In genomic region chr2:198054299-198054698, GRCh38 we compare ENCODE assay signal across 8 cellular contexts.
DNase-seq lines count a peak whose midpoint lies in the region; ATAC-seq and TF ChIP-seq lines count a peak whose summit lies in the region.

No MANE protein-coding gene starts in this region.

- no peak overlapping the region for H3K4me2 ChIP-seq in HCT116 (ENCODE audit: low read length)

- TF ChIP-seq CTCF in GM12875 (IDR thresholded peaks at IDR 0.05; ENCODE audit: borderline replicate concordance, insufficient read depth, low read depth, low read length) (peak; percentile 78), HCT116 (IDR thresholded peaks at IDR 0.05 in 2 of 3, conservative IDR thresholded peaks at IDR 0.05 in 1 of 3; ENCODE audit: borderline replicate concordance in 1 of 3, insufficient read depth in 1 of 3, low read depth in 2 of 3, low read length in 2 of 3) (peak; percentile 20 to 62 (median 59); a peak in 4 of 6 replicates), astrocyte of the spinal cord (IDR thresholded peaks at IDR 0.05; ENCODE audit: low read depth, low read length) (peak; percentile 64), liver (IDR thresholded peaks at IDR 0.05; ENCODE audit: low read depth, low read length, missing input control) (no peak)

- H3K79me2 ChIP-seq in HCT116 (ENCODE audit: insufficient read depth, low read length), result no peaks in the 10 kb centered on the region

- H3K9ac ChIP-seq in HCT116 (ENCODE audit: low read length), result no peak overlapping the region
- no peak overlapping the region for H3K9ac ChIP-seq in liver (ENCODE audit: low read depth in 1 of 2, low read length in 2 of 2)

- H2AFZ ChIP-seq in HCT116 (ENCODE audit: low read depth, low read length, poor library complexity, severe bottlenecking), result no peak overlapping the region

- H3K9me3 ChIP-seq in HCT116 (ENCODE audit: control insufficient read depth in 1 of 2, insufficient read depth in 1 of 2, low read depth in 1 of 2, low read length in 2 of 2), result no peaks in the 10 kb centered on the region
- no peaks in the 10 kb centered on the region for H3K9me3 ChIP-seq in liver (ENCODE audit: control insufficient read depth in 4 of 4, low read length in 3 of 4)

- CTCF ChIA-PET in HCT116 (lab: Charles Lee), result no interaction called here

- H3K36me3 ChIP-seq in HCT116 (ENCODE audit: control insufficient read depth in 1 of 2, insufficient read depth in 2 of 2, low read length in 2 of 2) (no peaks in the 10 kb centered on the region), liver (ENCODE audit: control insufficient read depth in 4 of 4, insufficient read depth in 3 of 4, low read depth in 1 of 4, low read length in 3 of 4) (no peaks in the 10 kb centered on the region)

- H3K4me3 ChIP-seq in GM12875 (ENCODE audit: low read depth, low read length), result no peak overlapping the region
- no peak overlapping the region for H3K4me3 ChIP-seq in HCT116 (replicated peaks in 1 of 2; ENCODE audit: low read depth in 1 of 2, low read length in 2 of 2)
- H3K4me3 ChIP-seq in astrocyte of the spinal cord (ENCODE audit: low read depth, low read length), result no peak overlapping the region
- no peak overlapping the region for H3K4me3 ChIP-seq in liver (ENCODE audit: low read depth in 1 of 3, low read length in 3 of 3)

- intact Hi-C loops in HCT116 (cut with micrococcal nuclease), result loop anchor here (1.0 kb wide), 1 partner anchor 251 kb away; no protein-coding TSS in a partner anchor

- H4K20me1 ChIP-seq in HCT116 (ENCODE audit: insufficient read depth), result no peaks in the 10 kb centered on the region

- H3K9me2 ChIP-seq in HCT116 (ENCODE audit: insufficient read depth), result no peaks in the 10 kb centered on the region

- ATAC-seq in HCT116, result peak; percentile 88

- POLR2A ChIA-PET in HCT116 (lab: Charles Lee), result no interaction called here

- no TSS peak for BruUV-seq in HCT116 (replicated peaks; lab: Mats Ljungman, UMichigan)

- 40% methylated on average over 1 of the region's 1 CpG for WGBS in liver

- RAD21 ChIA-PET in HCT116 (lab: Charles Lee; ENCODE audit: low non-redundant PET in 1 of 2, low total read pairs in 2 of 2, uncharacterized antibody in 2 of 2, unreplicated experiment in 2 of 2), result no interaction called here

- TF ChIP-seq RAD21 in HCT116 (IDR thresholded peaks at IDR 0.05; ENCODE audit: low read depth) (peak; percentile 37; the same call in 1 of the 2 replicates), liver (IDR thresholded peaks at IDR 0.05) (peak; percentile 9 to 53)

- TF ChIP-seq POLR2A in HCT116 (IDR thresholded peaks at IDR 0.05; ENCODE audit: borderline replicate concordance, extremely low read depth, insufficient read depth, insufficient read length), result no peak

- no peak overlapping the region for H3K27ac ChIP-seq in HCT116 (ENCODE audit: low read depth, low read length)
- no peak overlapping the region for H3K27ac ChIP-seq in liver (ENCODE audit: low read depth in 1 of 2, low read length in 2 of 2)

- DNase-seq in HCT116 (ENCODE audit: low read depth, low spot score) (peak; percentile 1), RPMI8226 (peak; percentile 56), astrocyte of the spinal cord (ENCODE audit: low read depth, low spot score) (peak; percentile 47), SK-N-DZ (ENCODE audit: low spot score) (no peak), NCI-H345 treated with DMSO at 0.1 percent for 48 hours (lab: John Stamatoyannopoulos, UW; ENCODE audit: unreplicated experiment) (no peak)
- peak; percentile 17 for DNase-seq in stimulated activated naive CD4-positive, alpha-beta T cell treated with Interleukin-2 at 50 U/mL for 16 hours (lab: John Stamatoyannopoulos, UW)

- H3K27me3 ChIP-seq in HCT116 (ENCODE audit: insufficient read depth, low read length) (peaks cover 14% of the 10 kb centered on the region; the same call in 1 of the 2 replicates), liver (ENCODE audit: control insufficient read depth in 4 of 4, insufficient read depth in 4 of 4, low read length in 3 of 4) (no peaks in the 10 kb centered on the region)

- in situ Hi-C loops in astrocyte of the spinal cord (cut with HindIII; ENCODE audit: low sequenced_read_pairs), result no loop called here

- H3K4me1 ChIP-seq in HCT116 (ENCODE audit: control insufficient read depth in 1 of 2, insufficient read depth in 2 of 2, low read length in 2 of 2) (no peaks in the 10 kb centered on the region), liver (ENCODE audit: control insufficient read depth in 4 of 4, insufficient read depth in 4 of 4, low read length in 3 of 4) (no peaks in the 10 kb centered on the region)

TF ChIP-seq in HCT116, 20 proteins besides CTCF, POLR2A, EP300 and RAD21 (continues in another document):
- no peak for TF ChIP-seq SP1 (IDR thresholded peaks at IDR 0.05; ENCODE audit: low read depth)
- TF ChIP-seq SRF (IDR thresholded peaks at IDR 0.05; ENCODE audit: low read depth), result no peak
- TF ChIP-seq EZH2 (IDR thresholded peaks at IDR 0.05), result no peak
- TF ChIP-seq CBX3 (IDR thresholded peaks at IDR 0.05; ENCODE audit: low read depth), result no peak
- no peak for TF ChIP-seq POLR2AphosphoS5 (IDR thresholded peaks at IDR 0.05; ENCODE audit: low read depth, low read length)
- no peak for TF ChIP-seq CEBPB (IDR thresholded peaks at IDR 0.05; ENCODE audit: low read depth)
- no peak for TF ChIP-seq SIN3A (IDR thresholded peaks at IDR 0.05; ENCODE audit: low read depth)
- no peak for TF ChIP-seq REST (IDR thresholded peaks at IDR 0.05; ENCODE audit: low read depth)
- TF ChIP-seq ELF1 (IDR thresholded peaks at IDR 0.05; ENCODE audit: borderline replicate concordance, low read depth), result no peak

TF ChIP-seq in liver, 16 proteins besides CTCF, POLR2A, EP300 and RAD21:
- TF ChIP-seq EGR1 (IDR thresholded peaks at IDR 0.05; ENCODE audit: low read depth in 2 of 2), result no peak
- no peak for TF ChIP-seq HNF4G (IDR thresholded peaks at IDR 0.05)
- no peak for TF ChIP-seq TAF1 (conservative IDR thresholded peaks at IDR 0.05)

Comparison
In these comparisons a context has a peak if more than half of its experiments do, and no peak if none do; other contexts are left out.
1. DNase-seq: peak in HCT116 (single experiment), RPMI8226 (single experiment), astrocyte of the spinal cord (single experiment) and stimulated activated naive CD4-positive, alpha-beta T cell treated with Interleukin-2 at 50 U/mL for 16 hours (single experiment); none in SK-N-DZ (single experiment) and NCI-H345 treated with DMSO at 0.1 percent for 48 hours (single experiment).